1 cellular context compared by ENCODE assay signal in the genomic region with DNA sequence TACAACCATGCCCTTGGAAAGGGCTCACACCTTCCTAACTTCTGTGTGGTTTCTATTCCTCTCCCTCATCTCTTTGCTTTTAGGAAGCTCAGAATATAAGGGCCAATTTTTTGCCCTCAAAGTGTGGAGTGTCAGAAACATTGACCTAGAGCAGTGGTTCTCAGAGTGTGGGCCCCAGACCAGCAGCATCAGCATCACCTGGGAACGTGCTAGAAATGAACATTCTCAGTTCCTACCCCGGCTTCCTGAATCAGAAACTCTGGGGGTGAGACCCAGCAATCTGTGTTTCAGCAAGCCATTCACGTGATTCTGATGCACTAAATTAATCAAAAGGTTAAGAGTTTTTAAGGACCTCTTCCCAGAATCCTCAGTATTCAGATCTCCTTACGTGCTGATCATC.
TF ChIP-seq lines count a peak whose summit lies in the region.

No MANE protein-coding gene starts in this region.

TF ChIP-seq in GM23338, 12 proteins besides CTCF, POLR2A, EP300 and RAD21 (continued from another document):
- TF ChIP-seq JUNB (IDR thresholded peaks at IDR 0.05; ENCODE audit: unreplicated experiment) = no peak
- no peak for TF ChIP-seq NANOG (IDR thresholded peaks at IDR 0.05; ENCODE audit: borderline replicate concordance)
- TF ChIP-seq CREB1 (CRISPR knock-in tag; IDR thresholded peaks at IDR 0.05; ENCODE audit: low read depth) = no peak
TF ChIP-seq in GM23338: peak in this region for 0.
